20 cellular contexts compared by ENCODE assay signal in genomic region chr13:28347456-28348371, GRCh38.
A peak's percentile ranks its signal among the peaks of the same experiment; 100 is the strongest.
DNase-seq lines count a peak whose midpoint lies in the region; ATAC-seq, FAIRE-seq and TF ChIP-seq lines count a peak whose summit lies in the region.
"Had no signal": no experiment of that assay in that cellular context is flagged by ENCODE, and none has a peak within 500 bp of the region (broad histone marks: within the 10 kb centered on the region; RNA-seq: fewer than 3 reads in every experiment).

No MANE protein-coding gene starts in this region.

- H3K36me3 ChIP-seq in astrocyte (ENCODE audit: insufficient read depth, low read length) = no peaks in the 10 kb centered on the region
- H3K36me3 ChIP-seq: breast epithelium had no signal

- H3K27me3 Mint-ChIP-seq in activated CD4-positive, alpha-beta T cell treated with anti-CD3 and anti-CD28 coated beads, Interleukin-2, amount 10 ng/mL, durations not matched to agents 7 days and 5 days = peaks cover 7% of the 10 kb centered on the region
- no peaks in the 10 kb centered on the region for H3K27me3 Mint-ChIP-seq in activated CD4-positive, alpha-beta T cell treated with anti-CD3 and anti-CD28 coated beads for 36 hours
- H3K27me3 Mint-ChIP-seq in astrocyte (ENCODE audit: low read depth, unreplicated experiment) = no peaks in the 10 kb centered on the region
- H3K27me3 Mint-ChIP-seq in stimulated activated naive B cell treated with anti-CD40 and anti-IgM and Interleukin-4, amounts not matched to agents 10 μg/mL and 1 μg/mL and 100 μg/mL, for 72 hours = no peaks in the 10 kb centered on the region

- H3K4me3 Mint-ChIP-seq in activated CD4-positive, alpha-beta T cell treated with anti-CD3 and anti-CD28 coated beads, Interleukin-2, amount 10 ng/mL, durations not matched to agents 7 days and 5 days = no peak overlapping the region
- H3K4me3 Mint-ChIP-seq in activated CD4-positive, alpha-beta T cell treated with anti-CD3 and anti-CD28 coated beads for 36 hours = no peak overlapping the region
- H3K4me3 Mint-ChIP-seq in astrocyte (ENCODE audit: unreplicated experiment) = no peak overlapping the region
- H3K4me3 Mint-ChIP-seq in stimulated activated naive B cell treated with anti-CD40 and anti-IgM and Interleukin-4, amounts not matched to agents 10 μg/mL and 1 μg/mL and 100 μg/mL, for 72 hours = no peak overlapping the region
- H3K4me3 Mint-ChIP-seq: CD4-positive, alpha-beta memory T cell; natural killer cell treated with Interleukin-12 subunit alpha and Interleukin-12 subunit beta and Interleukin-15 and Interleukin-18, amount 100 ng/mL, for 72 hours; WTC11 had no signal

- FAIRE-seq in astrocyte (lab: Jason Lieb, UNC) = peak; percentile 13
- FAIRE-seq: A549, G401.6 had no signal

- H3K4me2 ChIP-seq in astrocyte (ENCODE audit: low read length) = no peak overlapping the region
- H3K4me2 ChIP-seq: A549 had no signal

- H3K4me3 ChIP-seq in astrocyte (ENCODE audit: insufficient read depth, low read depth, low read length) = no peak overlapping the region
- H3K4me3 ChIP-seq: A549, breast epithelium, lung had no signal

- H3K27ac Mint-ChIP-seq in activated CD4-positive, alpha-beta T cell treated with anti-CD3 and anti-CD28 coated beads, Interleukin-2, amount 10 ng/mL, durations not matched to agents 7 days and 5 days = no peak overlapping the region
- no peak overlapping the region for H3K27ac Mint-ChIP-seq in activated CD4-positive, alpha-beta T cell treated with anti-CD3 and anti-CD28 coated beads for 36 hours
- peak overlapping the region; percentile 41 for H3K27ac Mint-ChIP-seq in astrocyte (ENCODE audit: unreplicated experiment)
- no peak overlapping the region for H3K27ac Mint-ChIP-seq in stimulated activated naive B cell treated with anti-CD40 and anti-IgM and Interleukin-4, amounts not matched to agents 10 μg/mL and 1 μg/mL and 100 μg/mL, for 72 hours
- H3K27ac Mint-ChIP-seq: CD4-positive, alpha-beta memory T cell; natural killer cell treated with Interleukin-12 subunit alpha and Interleukin-12 subunit beta and Interleukin-15 and Interleukin-18, amount 100 ng/mL, for 72 hours; WTC11 had no signal

- CTCF ChIA-PET in activated CD4-positive, alpha-beta T cell treated with anti-CD3 and anti-CD28 coated beads, Interleukin-2, amount 10 ng/mL, durations not matched to agents 7 days and 5 days (lab: Charles Lee) = interaction anchor here (1.1 kb wide), 1 partner anchor 8 kb away, joined by 4 read pairs; no protein-coding TSS in a partner anchor
- CTCF ChIA-PET in activated CD4-positive, alpha-beta T cell treated with anti-CD3 and anti-CD28 coated beads for 36 hours (lab: Charles Lee) = interaction anchor here (1.6 kb wide), 2 partner anchors 10 kb away, joined by 3 to 4 read pairs; no protein-coding TSS in a partner anchor

- peaks cover 4% of the 10 kb centered on the region for H3K27me3 ChIP-seq in astrocyte (ENCODE audit: insufficient read depth, low read length)
- H3K27me3 ChIP-seq: breast epithelium had no signal

- no peaks in the 10 kb centered on the region for H3K9me3 Mint-ChIP-seq in activated CD4-positive, alpha-beta T cell treated with anti-CD3 and anti-CD28 coated beads, Interleukin-2, amount 10 ng/mL, durations not matched to agents 7 days and 5 days
- H3K9me3 Mint-ChIP-seq in activated CD4-positive, alpha-beta T cell treated with anti-CD3 and anti-CD28 coated beads for 36 hours (ENCODE audit: low read depth) = no peaks in the 10 kb centered on the region
- H3K9me3 Mint-ChIP-seq in astrocyte (ENCODE audit: unreplicated experiment) = no peaks in the 10 kb centered on the region
- H3K9me3 Mint-ChIP-seq in stimulated activated naive B cell treated with anti-CD40 and anti-IgM and Interleukin-4, amounts not matched to agents 10 μg/mL and 1 μg/mL and 100 μg/mL, for 72 hours = no peaks in the 10 kb centered on the region
- H3K9me3 Mint-ChIP-seq: CD4-positive, alpha-beta memory T cell; natural killer cell treated with Interleukin-12 subunit alpha and Interleukin-12 subunit beta and Interleukin-15 and Interleukin-18, amount 100 ng/mL, for 72 hours; WTC11 had no signal

- peak; percentile 35 for DNase-seq in activated CD4-positive, alpha-beta T cell treated with anti-CD3 and anti-CD28 coated beads, Interleukin-2, amount 10 ng/mL, durations not matched to agents 7 days and 5 days
- no peak for DNase-seq in activated CD4-positive, alpha-beta T cell treated with anti-CD3 and anti-CD28 coated beads for 36 hours
- DNase-seq in NOMO-1 treated with DMSO at 0.1 percent for 48 hours (lab: John Stamatoyannopoulos, UW; ENCODE audit: unreplicated experiment) (peak; percentile 74), astrocyte (ENCODE audit: low read depth) (peak; percentile 45), NCI-H2029 (lab: John Stamatoyannopoulos, UW) (no peak), NCI-H1092 treated with DMSO at 0.1 percent for 48 hours (lab: John Stamatoyannopoulos, UW) (no peak), cortex of kidney (lab: John Stamatoyannopoulos, UW) (no peak)
- DNase-seq in stimulated activated naive B cell treated with anti-CD40 and anti-IgM and Interleukin-4, amounts not matched to agents 10 μg/mL and 1 μg/mL and 100 μg/mL, for 72 hours = no peak
- DNase-seq: activated naive CD4-positive, alpha-beta T cell treated with anti-CD3 and anti-CD28 coated beads, Interleukin-2, amount 50 U/mL, for 16 hours; CD4-positive, alpha-beta memory T cell; effector CD4-positive, alpha-beta T cell; NCI-H1048; NCI-H2171; substantia nigra had no signal

- H3K27ac ChIP-seq in astrocyte (ENCODE audit: low read depth, low read length) = no peak overlapping the region
- H3K27ac ChIP-seq: A549, breast epithelium had no signal

- no peak overlapping the region for H2AFZ ChIP-seq in astrocyte (ENCODE audit: low read depth, low read length)

- intact Hi-C loops in activated CD4-positive, alpha-beta T cell treated with anti-CD3 and anti-CD28 coated beads for 36 hours (cut with DNase I, micrococcal nuclease) = no loop called here

- peaks cover 16% of the 10 kb centered on the region for H3K4me1 Mint-ChIP-seq in activated CD4-positive, alpha-beta T cell treated with anti-CD3 and anti-CD28 coated beads, Interleukin-2, amount 10 ng/mL, durations not matched to agents 7 days and 5 days
- H3K4me1 Mint-ChIP-seq in activated CD4-positive, alpha-beta T cell treated with anti-CD3 and anti-CD28 coated beads for 36 hours = peaks cover 11% of the 10 kb centered on the region
- peaks cover 42% of the 10 kb centered on the region for H3K4me1 Mint-ChIP-seq in astrocyte (ENCODE audit: low read depth, unreplicated experiment)
- peaks cover 3 to 10% of the 10 kb centered on the region in 2 donors for H3K4me1 Mint-ChIP-seq in stimulated activated naive B cell treated with anti-CD40 and anti-IgM and Interleukin-4, amounts not matched to agents 10 μg/mL and 1 μg/mL and 100 μg/mL, for 72 hours

- POLR2A ChIA-PET in activated CD4-positive, alpha-beta T cell treated with anti-CD3 and anti-CD28 coated beads, Interleukin-2, amount 10 ng/mL, durations not matched to agents 7 days and 5 days (lab: Charles Lee) = no interaction called here
- POLR2A ChIA-PET in activated CD4-positive, alpha-beta T cell treated with anti-CD3 and anti-CD28 coated beads for 36 hours (lab: Charles Lee) = no interaction called here

- no peaks in the 10 kb centered on the region for H3K36me3 Mint-ChIP-seq in activated CD4-positive, alpha-beta T cell treated with anti-CD3 and anti-CD28 coated beads, Interleukin-2, amount 10 ng/mL, durations not matched to agents 7 days and 5 days (ENCODE audit: low read depth)
- no peaks in the 10 kb centered on the region for H3K36me3 Mint-ChIP-seq in activated CD4-positive, alpha-beta T cell treated with anti-CD3 and anti-CD28 coated beads for 36 hours (ENCODE audit: low read depth)
- no peaks in the 10 kb centered on the region for H3K36me3 Mint-ChIP-seq in astrocyte (ENCODE audit: low read depth, unreplicated experiment)
- H3K36me3 Mint-ChIP-seq in stimulated activated naive B cell treated with anti-CD40 and anti-IgM and Interleukin-4, amounts not matched to agents 10 μg/mL and 1 μg/mL and 100 μg/mL, for 72 hours = peaks cover 11 to 14% of the 10 kb centered on the region in 2 donors
- H3K36me3 Mint-ChIP-seq: CD4-positive, alpha-beta memory T cell; natural killer cell treated with Interleukin-12 subunit alpha and Interleukin-12 subunit beta and Interleukin-15 and Interleukin-18, amount 100 ng/mL, for 72 hours had no signal

- H3K79me2 ChIP-seq in astrocyte (ENCODE audit: insufficient read depth, low read length) = no peaks in the 10 kb centered on the region

- no peaks in the 10 kb centered on the region for H4K20me1 ChIP-seq in astrocyte (ENCODE audit: insufficient read depth, low read length)

- no peak for TF ChIP-seq CTCF in astrocyte (IDR thresholded peaks at IDR 0.05; ENCODE audit: insufficient read depth, low read depth, low read length)

- H3K9ac ChIP-seq in astrocyte (ENCODE audit: low read length) = no peak overlapping the region

- peaks cover 8% of the 10 kb centered on the region for H3K4me1 ChIP-seq in astrocyte (ENCODE audit: insufficient read depth, low read length)
- H3K4me1 ChIP-seq: A549, breast epithelium had no signal

- H3K9me3 ChIP-seq in astrocyte (ENCODE audit: insufficient read depth, low read depth, low read length) = no peaks in the 10 kb centered on the region
- H3K9me3 ChIP-seq: A549, breast epithelium had no signal

- ATAC-seq in activated CD4-positive, alpha-beta T cell treated with anti-CD3 and anti-CD28 coated beads for 36 hours = no peak
- peak; percentile 33 to 46 for ATAC-seq in stimulated activated naive B cell treated with anti-CD40 and anti-IgM and Interleukin-4, amounts not matched to agents 10 μg/mL and 1 μg/mL and 100 μg/mL, for 72 hours (replicated peaks)
- ATAC-seq: A549; natural killer cell treated with Interleukin-12 subunit alpha and Interleukin-12 subunit beta and Interleukin-15 and Interleukin-18, amount 100 ng/mL, for 72 hours; WTC11 had no signal

Comparison
In these comparisons a context has a peak if more than half of its experiments do, and no peak if none do; other contexts are left out.
1. DNase-seq: peak in activated CD4-positive, alpha-beta T cell treated with anti-CD3 and anti-CD28 coated beads, Interleukin-2, amount 10 ng/mL, durations not matched to agents 7 days and 5 days (single experiment), NOMO-1 treated with DMSO at 0.1 percent for 48 hours (single experiment) and astrocyte (single experiment); none in activated CD4-positive, alpha-beta T cell treated with anti-CD3 and anti-CD28 coated beads for 36 hours (single experiment), stimulated activated naive B cell treated with anti-CD40 and anti-IgM and Interleukin-4, amounts not matched to agents 10 μg/mL and 1 μg/mL and 100 μg/mL, for 72 hours (single experiment), NCI-H2029 (single experiment), NCI-H1092 treated with DMSO at 0.1 percent for 48 hours (single experiment) and cortex of kidney (single experiment).